Comparison of ENCODE assay signal across 28 cellular contexts in genomic region chr14:69964841-69965240, GRCh38.
"Had no signal": no experiment of that assay in that cellular context is flagged by ENCODE, and none has a peak within 500 bp of the region (broad histone marks: within the 10 kb centered on the region; RNA-seq: fewer than 3 reads in every experiment).

No MANE protein-coding gene starts in this region.

- H3K4me1 Mint-ChIP-seq: endodermal cell; immature natural killer cell; naive thymus-derived CD4-positive, alpha-beta T cell; stimulated activated naive CD8-positive, alpha-beta T cell treated with anti-CD3 and anti-CD28 coated beads, Interleukin-15, amount 100 ng/mL, for 72 hours had no signal

- H3K4me3 ChIP-seq: dorsolateral prefrontal cortex, esophagus muscularis mucosa, lower lobe of right lung, neural progenitor cell, smooth muscle cell, testis, tibial nerve, upper lobe of left lung had no signal

- H3K27me3 Mint-ChIP-seq: progenitor cell of endocrine pancreas; stimulated activated naive CD8-positive, alpha-beta T cell treated with anti-CD3 and anti-CD28 coated beads, Interleukin-15, amount 100 ng/mL, for 72 hours had no signal

- H3K27ac Mint-ChIP-seq: endodermal cell; immature natural killer cell; naive thymus-derived CD4-positive, alpha-beta T cell; nephron; neural progenitor cell; progenitor cell of endocrine pancreas; stimulated activated naive CD8-positive, alpha-beta T cell treated with anti-CD3 and anti-CD28 coated beads, Interleukin-15, amount 100 ng/mL, for 72 hours had no signal

- H3K36me3 ChIP-seq: esophagus muscularis mucosa, lower lobe of right lung, tibial nerve, upper lobe of left lung had no signal

- H3K27me3 ChIP-seq: dorsolateral prefrontal cortex, neural progenitor cell, testis, tibial nerve, upper lobe of left lung had no signal

- H3K27ac ChIP-seq: esophagus muscularis mucosa, lower lobe of right lung, neural progenitor cell, parathyroid adenoma, testis, tibial nerve, upper lobe of left lung had no signal

- H3K4me1 ChIP-seq: esophagus muscularis mucosa, lower lobe of right lung, parathyroid adenoma, tibial nerve, upper lobe of left lung had no signal

- H3K9me3 Mint-ChIP-seq: endodermal cell; immature natural killer cell; nephron; stimulated activated naive CD8-positive, alpha-beta T cell treated with anti-CD3 and anti-CD28 coated beads, Interleukin-15, amount 100 ng/mL, for 72 hours had no signal

- ATAC-seq: left ventricle myocardium superior; lower lobe of right lung; naive thymus-derived CD4-positive, alpha-beta T cell; sciatic nerve; stimulated activated naive CD8-positive, alpha-beta T cell treated with anti-CD3 and anti-CD28 coated beads, Interleukin-15, amount 100 ng/mL, for 72 hours had no signal

- H3K9me3 ChIP-seq: esophagus muscularis mucosa, lower lobe of right lung, testis, tibial nerve, upper lobe of left lung had no signal

- H3K4me3 Mint-ChIP-seq: endodermal cell; immature natural killer cell; naive thymus-derived CD4-positive, alpha-beta T cell; nephron; neural progenitor cell; stimulated activated naive CD8-positive, alpha-beta T cell treated with anti-CD3 and anti-CD28 coated beads, Interleukin-15, amount 100 ng/mL, for 72 hours had no signal

- DNase-seq: dorsolateral prefrontal cortex; effector CD4-positive, alpha-beta T cell; endodermal cell; foreskin melanocyte; immature natural killer cell; islet precursor cell; kidney glomerular epithelial cell; left ventricle myocardium superior; lower lobe of right lung; mesenchymal stem cell; midbrain; naive thymus-derived CD4-positive, alpha-beta T cell; stimulated activated CD4-positive, alpha-beta T cell treated with anti-CD3 and anti-CD28 coated beads, Interleukin-12 subunit alpha, Interleukin-12 subunit beta, amount 100 ng/mL, for 4 hours; stimulated activated CD4-positive, alpha-beta T cell treated with anti-CD3 and anti-CD28 coated beads, Interleukin-1b, Interleukin-23, amount 100 ng/mL, for 48 hours; stimulated activated CD4-positive, alpha-beta T cell treated with anti-CD3 and anti-CD28 coated beads, Interleukin-4, amount 100 ng/mL, for 1 hour; stimulated activated CD8-positive, alpha-beta memory T cell treated with anti-CD3 and anti-CD28 coated beads, Interleukin-4, amount 100 ng/mL, for 48 hours; stimulated activated naive CD4-positive, alpha-beta T cell; stimulated activated naive CD8-positive, alpha-beta T cell treated with anti-CD3 and anti-CD28 coated beads, Interleukin-15, amount 100 ng/mL, for 72 hours; testis; upper lobe of left lung had no signal

- H3K36me3 Mint-ChIP-seq: immature natural killer cell; naive thymus-derived CD4-positive, alpha-beta T cell had no signal
